14 cellular contexts compared by ENCODE assay signal in the genomic region with DNA sequence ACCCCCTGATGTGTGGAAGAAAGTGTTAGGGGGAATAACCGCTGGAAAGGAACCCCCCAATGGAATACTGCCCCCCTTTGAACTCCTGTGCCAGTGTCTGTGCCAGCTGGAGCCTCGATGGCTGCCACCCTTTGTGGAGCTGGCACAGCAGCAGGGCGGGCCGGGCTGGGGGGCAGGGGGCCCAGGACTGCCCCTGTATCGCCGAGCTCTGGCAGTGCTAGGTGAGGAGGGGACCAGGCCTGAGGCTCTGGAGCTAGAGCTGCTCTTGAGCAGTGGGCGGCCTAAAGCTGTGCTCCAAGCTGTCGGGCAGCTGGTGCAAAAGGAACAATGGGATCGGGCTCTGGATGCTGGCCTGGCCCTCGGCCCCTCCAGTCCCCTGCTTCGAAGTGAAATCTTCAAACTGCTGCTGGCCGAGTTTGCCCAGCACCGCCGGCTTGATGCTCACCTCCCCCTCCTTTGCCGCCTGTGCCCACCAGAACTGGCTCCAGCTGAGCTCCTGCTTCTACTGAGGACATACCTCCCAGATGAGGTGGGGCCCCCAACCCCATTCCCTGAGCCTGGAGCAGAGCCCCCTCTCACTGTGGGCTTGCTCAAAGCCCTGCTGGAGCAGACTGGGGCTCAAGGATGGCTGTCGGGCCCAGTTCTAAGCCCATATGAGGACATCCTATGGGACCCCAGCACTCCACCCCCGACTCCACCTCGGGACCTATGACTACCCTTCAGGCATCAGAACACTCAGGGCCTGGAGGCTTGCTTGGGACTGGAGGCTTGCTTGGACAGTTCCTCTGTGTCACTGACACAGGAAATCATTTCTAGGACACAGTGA. TPM values are rescaled to one million over a fixed set of nuclear protein-coding genes. Genes with fewer than 3 reads are reported as not detected.
DNase-seq lines count a peak whose midpoint lies in the region; ATAC-seq, FAIRE-seq and TF ChIP-seq lines count a peak whose summit lies in the region.
"Had no signal": no experiment of that assay in that cellular context is flagged by ENCODE, and none has a peak within 500 bp of the region (broad histone marks: within the 10 kb centered on the region; RNA-seq: fewer than 3 reads in every experiment).

No MANE protein-coding gene starts in this region.

- peaks cover 40% of the 10 kb centered on the region for H3K79me2 ChIP-seq in SK-N-SH (ENCODE audit: insufficient read depth)

- H3K9me3 Mint-ChIP-seq in IgD-negative memory B cell (no peaks in the 10 kb centered on the region), osteocyte (ENCODE audit: unreplicated experiment) (no peaks in the 10 kb centered on the region)
- no peaks in the 10 kb centered on the region for H3K9me3 Mint-ChIP-seq in effector memory CD8-positive, alpha-beta T cell

- H3K4me3 ChIP-seq in SK-N-SH (ENCODE audit: low read depth in 2 of 2, low read length in 1 of 2): no peak overlapping the region

- no peak overlapping the region for H2AFZ ChIP-seq in SK-N-SH (ENCODE audit: low read depth)
- H2AFZ ChIP-seq: parathyroid adenoma had no signal

- no peak for DNase-seq in SK-N-SH
- DNase-seq in effector memory CD8-positive, alpha-beta T cell: no peak
- DNase-seq in osteocyte (ENCODE audit: extremely low spot score, unreplicated experiment): no peak
- DNase-seq in H54 (ENCODE audit: insufficient read length, low spot score): no peak
- DNase-seq: activated gamma-delta T cell, cortex of kidney, DMS79 treated with DMSO at 0.1 percent for 48 hours, foreskin melanocyte had no signal

- peak overlapping the region in 2 of 3 donors; percentile 21 to 47 for H3K27ac Mint-ChIP-seq in IgD-negative memory B cell
- peak overlapping the region in 1 of 2 donors; percentile 49 for H3K27ac Mint-ChIP-seq in effector memory CD8-positive, alpha-beta T cell
- H3K27ac Mint-ChIP-seq in osteocyte (ENCODE audit: unreplicated experiment): no peak overlapping the region

- H3K9me3 ChIP-seq in SK-N-SH: no peaks in the 10 kb centered on the region

- H3K4me2 ChIP-seq in SK-N-SH: peak overlapping the region; percentile 98; the same call in 1 of the 2 replicates

- H3K27me3 ChIP-seq in SK-N-SH (ENCODE audit: insufficient read depth): no peaks in the 10 kb centered on the region

- peaks cover 4 to 23% of the 10 kb centered on the region in 2 experiments for H3K36me3 ChIP-seq in SK-N-SH (replicated peaks in 1 of 2; ENCODE audit: control insufficient read depth in 1 of 2, insufficient read depth in 2 of 2, low read length in 1 of 2)

- no peak overlapping the region for H3K27ac ChIP-seq in SK-N-SH (ENCODE audit: low read depth in 2 of 2, low read length in 1 of 2)
- H3K27ac ChIP-seq: parathyroid adenoma had no signal

- ATAC-seq in SK-N-SH treated with all-trans-retinoic acid at 6 μM for 48 hours (no peak), HG03460 (IDR thresholded peaks at IDR 0.05; ENCODE audit: unreplicated experiment) (no peak), GM19397 (IDR thresholded peaks at IDR 0.05; ENCODE audit: unreplicated experiment) (no peak)
- no peak for ATAC-seq in effector memory CD8-positive, alpha-beta T cell (replicated peaks)

- TF ChIP-seq RAD21 in SK-N-SH (IDR thresholded peaks at IDR 0.05; ENCODE audit: low read length): no peak

- TF ChIP-seq POLR2A in H54 (IDR thresholded peaks at IDR 0.05; ENCODE audit: low read depth, low read length): no peak

- H3K27me3 Mint-ChIP-seq in IgD-negative memory B cell: no peaks in the 10 kb centered on the region
- no peaks in the 10 kb centered on the region for H3K27me3 Mint-ChIP-seq in effector memory CD8-positive, alpha-beta T cell
- H3K27me3 Mint-ChIP-seq in osteocyte (ENCODE audit: unreplicated experiment): no peaks in the 10 kb centered on the region

- no peak overlapping the region for H3K9ac ChIP-seq in SK-N-SH
- H3K9ac ChIP-seq: parathyroid adenoma had no signal

- CTCF ChIA-PET in SK-N-SH (lab: Yijun Ruan, JAX): interaction anchor here (0.8 to 5.4 kb wide), 7 partner anchors 8 to 853 kb away, joined by 3 to 25 read pairs (median 4); no protein-coding TSS in a partner anchor

- TF ChIP-seq EP300 in SK-N-SH (IDR thresholded peaks at IDR 0.05; ENCODE audit: borderline replicate concordance in 1 of 2, low read depth in 1 of 2, low read length in 1 of 2): no peak

- H3K4me3 Mint-ChIP-seq in IgD-negative memory B cell (peak overlapping the region; percentile 49 to 88 (median 60)), osteocyte (ENCODE audit: unreplicated experiment) (peak overlapping the region; percentile 51)
- H3K4me3 Mint-ChIP-seq in effector memory CD8-positive, alpha-beta T cell: peak overlapping the region; percentile 14 to 50

- POLR2A ChIA-PET in SK-N-SH (lab: Yijun Ruan, JAX): interaction anchor here (1.2 kb wide), 1 partner anchor 249 kb away, joined by 4 read pairs; the partner anchor contains the start of gene OGA

- H3K9me2 ChIP-seq in SK-N-SH: no peaks in the 10 kb centered on the region

- no peak for FAIRE-seq in H54 (lab: Jason Lieb, UNC)
- FAIRE-seq: TTC549 had no signal

- H3K4me1 ChIP-seq in SK-N-SH (ENCODE audit: control insufficient read depth in 1 of 2, insufficient read depth in 2 of 2, low read depth in 1 of 2, low read length in 1 of 2): peaks cover 8 to 12% of the 10 kb centered on the region in 2 experiments; a peak in 3 of 4 replicates

- H4K20me1 ChIP-seq in SK-N-SH (ENCODE audit: insufficient read depth): peaks cover 19% of the 10 kb centered on the region

- peaks cover 9 to 20% (median 13%) of the 10 kb centered on the region in 3 donors for H3K4me1 Mint-ChIP-seq in IgD-negative memory B cell
- peaks cover 27 to 33% of the 10 kb centered on the region in 2 donors for H3K4me1 Mint-ChIP-seq in effector memory CD8-positive, alpha-beta T cell (ENCODE audit: low read depth in 2 of 2)
- H3K4me1 Mint-ChIP-seq in osteocyte (ENCODE audit: unreplicated experiment): peaks cover 19% of the 10 kb centered on the region

- H3F3A ChIP-seq in SK-N-SH (replicated peaks; ENCODE audit: insufficient read depth): peaks cover 13% of the 10 kb centered on the region

- no peak for TF ChIP-seq CTCF in SK-N-SH (IDR thresholded peaks at IDR 0.05)
- TF ChIP-seq CTCF in osteocyte (IDR thresholded peaks at IDR 0.05): no peak

- 88% methylated on average over 10 of the region's 18 CpGs for WGBS in SK-N-SH (ENCODE audit: low lambda C conversion rate)

- H3K36me3 Mint-ChIP-seq in IgD-negative memory B cell (no peaks in the 10 kb centered on the region), osteocyte (ENCODE audit: unreplicated experiment) (no peaks in the 10 kb centered on the region)
- peaks cover 32% of the 10 kb centered on the region for H3K36me3 Mint-ChIP-seq in effector memory CD8-positive, alpha-beta T cell (ENCODE audit: insufficient read depth)

TF ChIP-seq in SK-N-SH, 30 proteins besides CTCF, POLR2A, EP300 and RAD21 (continues in another document):
- TF ChIP-seq NRF1 (IDR thresholded peaks at IDR 0.05; ENCODE audit: low read depth, low read length) (no peak), MEF2A (IDR thresholded peaks at IDR 0.05; ENCODE audit: borderline replicate concordance, low read depth) (no peak), TAF1 (IDR thresholded peaks at IDR 0.05; ENCODE audit: borderline replicate concordance, low read depth, low read length) (no peak), FOSL2 (IDR thresholded peaks at IDR 0.05; ENCODE audit: borderline replicate concordance, low read depth) (no peak), POLR2AphosphoS5 (IDR thresholded peaks at IDR 0.05; ENCODE audit: low read depth, low read length) (no peak), PBX3 (IDR thresholded peaks at IDR 0.05) (no peak), RCOR1 (IDR thresholded peaks at IDR 0.05; ENCODE audit: low read length) (no peak), FOXJ3 (CRISPR knock-in tag; IDR thresholded peaks at IDR 0.05) (no peak)

TF ChIP-seq in SK-N-SH treated with all-trans-retinoic acid at 6 μM for 48 hours, 23 proteins besides CTCF, POLR2A, EP300 and RAD21 (continues in another document):
- TF ChIP-seq, protein P1, sequence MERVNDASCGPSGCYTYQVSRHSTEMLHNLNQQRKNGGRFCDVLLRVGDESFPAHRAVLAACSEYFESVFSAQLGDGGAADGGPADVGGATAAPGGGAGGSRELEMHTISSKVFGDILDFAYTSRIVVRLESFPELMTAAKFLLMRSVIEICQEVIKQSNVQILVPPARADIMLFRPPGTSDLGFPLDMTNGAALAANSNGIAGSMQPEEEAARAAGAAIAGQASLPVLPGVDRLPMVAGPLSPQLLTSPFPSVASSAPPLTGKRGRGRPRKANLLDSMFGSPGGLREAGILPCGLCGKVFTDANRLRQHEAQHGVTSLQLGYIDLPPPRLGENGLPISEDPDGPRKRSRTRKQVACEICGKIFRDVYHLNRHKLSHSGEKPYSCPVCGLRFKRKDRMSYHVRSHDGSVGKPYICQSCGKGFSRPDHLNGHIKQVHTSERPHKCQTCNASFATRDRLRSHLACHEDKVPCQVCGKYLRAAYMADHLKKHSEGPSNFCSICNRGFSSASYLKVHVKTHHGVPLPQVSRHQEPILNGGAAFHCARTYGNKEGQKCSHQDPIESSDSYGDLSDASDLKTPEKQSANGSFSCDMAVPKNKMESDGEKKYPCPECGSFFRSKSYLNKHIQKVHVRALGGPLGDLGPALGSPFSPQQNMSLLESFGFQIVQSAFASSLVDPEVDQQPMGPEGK (CRISPR knock-in tag; IDR thresholded peaks at IDR 0.05; ENCODE audit: borderline replicate concordance): no peak
- TF ChIP-seq, protein P2, sequence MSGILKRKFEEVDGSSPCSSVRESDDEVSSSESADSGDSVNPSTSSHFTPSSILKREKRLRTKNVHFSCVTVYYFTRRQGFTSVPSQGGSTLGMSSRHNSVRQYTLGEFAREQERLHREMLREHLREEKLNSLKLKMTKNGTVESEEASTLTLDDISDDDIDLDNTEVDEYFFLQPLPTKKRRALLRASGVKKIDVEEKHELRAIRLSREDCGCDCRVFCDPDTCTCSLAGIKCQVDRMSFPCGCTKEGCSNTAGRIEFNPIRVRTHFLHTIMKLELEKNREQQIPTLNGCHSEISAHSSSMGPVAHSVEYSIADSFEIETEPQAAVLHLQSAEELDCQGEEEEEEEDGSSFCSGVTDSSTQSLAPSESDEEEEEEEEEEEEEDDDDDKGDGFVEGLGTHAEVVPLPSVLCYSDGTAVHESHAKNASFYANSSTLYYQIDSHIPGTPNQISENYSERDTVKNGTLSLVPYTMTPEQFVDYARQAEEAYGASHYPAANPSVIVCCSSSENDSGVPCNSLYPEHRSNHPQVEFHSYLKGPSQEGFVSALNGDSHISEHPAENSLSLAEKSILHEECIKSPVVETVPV (CRISPR knock-in tag; IDR thresholded peaks at IDR 0.05): no peak

RNA-seq across cellular contexts. Expression of gene HPS6, which starts 2.2 kb away (rescaled TPM):
- polyA plus RNA-seq in SK-N-SH (2012; rRNA removed) (7.3 and 7.8 TPM in 2 replicates), IgD-negative memory B cell (21.9 TPM)
- polyA plus RNA-seq in SK-N-SH (2012; cell fraction: cytosol; rRNA removed): 4.0 and 6.5 TPM in 2 replicates
- 5.2 and 5.8 TPM in 2 replicates for polyA plus RNA-seq in SK-N-SH (2012; cell fraction: nucleus; rRNA removed)
- total RNA-seq in osteocyte: 21.5 and 22.2 TPM in 2 replicates

RNA-seq across cellular contexts. Expression of gene ARMH3, which starts 11.3 kb away (rescaled TPM):
- polyA plus RNA-seq in SK-N-SH (2012; rRNA removed) (12.1 and 16.8 TPM in 2 replicates), IgD-negative memory B cell (39.3 TPM)
- 10.5 and 12.7 TPM in 2 replicates for polyA plus RNA-seq in SK-N-SH (2012; cell fraction: cytosol; rRNA removed)
- 17.2 and 23.7 TPM in 2 replicates for polyA plus RNA-seq in SK-N-SH (2012; cell fraction: nucleus; rRNA removed)
- 27.8 and 28.8 TPM in 2 replicates for total RNA-seq in osteocyte

RNA-seq across cellular contexts. Expression of gene LDB1, which starts 52.9 kb away (rescaled TPM):
- polyA plus RNA-seq in SK-N-SH (2012; rRNA removed): 85.9 and 113 TPM in 2 replicates
- polyA plus RNA-seq in SK-N-SH (2012; cell fraction: cytosol; rRNA removed): 31.9 and 39.8 TPM in 2 replicates
- 361 and 398 TPM in 2 replicates for polyA plus RNA-seq in SK-N-SH (2012; cell fraction: nucleus; rRNA removed)
- 24.8 TPM for polyA plus RNA-seq in IgD-negative memory B cell
- 112 and 114 TPM in 2 replicates for total RNA-seq in osteocyte
